9 cellular contexts compared by ENCODE assay signal in genomic region chr20:45341939-45342862, GRCh38. TPM values are rescaled to one million over a fixed set of nuclear protein-coding genes. Genes with fewer than 3 reads are reported as not detected.
DNase-seq lines count a peak whose midpoint lies in the region; ATAC-seq lines count a peak whose summit lies in the region.
"Had no signal": no experiment of that assay in that cellular context is flagged by ENCODE, and none has a peak within 500 bp of the region (broad histone marks: within the 10 kb centered on the region; RNA-seq: fewer than 3 reads in every experiment).

No MANE protein-coding gene starts in this region.

- ATAC-seq in HG02885 (IDR thresholded peaks at IDR 0.05; ENCODE audit: poor library complexity, unreplicated experiment) = no peak
- ATAC-seq in GM18502 (IDR thresholded peaks at IDR 0.05; ENCODE audit: poor library complexity, unreplicated experiment) = no peak
- ATAC-seq: GM12878 had no signal

- peak; percentile 55 for DNase-seq in AG08395 (ENCODE audit: low spot score)
- DNase-seq in NCI-H2029 treated with DMSO at 0.1 percent for 48 hours (lab: John Stamatoyannopoulos, UW) = peak; percentile 83
- DNase-seq in left kidney (ENCODE audit: low read depth, low spot score) = peak; percentile 85
- no peak for DNase-seq in NCI-H1048 (lab: John Stamatoyannopoulos, UW)

- H3K9me3 ChIP-seq in thymus (ENCODE audit: control insufficient read depth) = no peaks in the 10 kb centered on the region

- H3K4me1 ChIP-seq in thymus (ENCODE audit: control insufficient read depth, insufficient read depth, low read length) = no peaks in the 10 kb centered on the region

- H3K27ac ChIP-seq in cingulate gyrus (ENCODE audit: low read depth, low read length) (peak overlapping the region; percentile 60), thymus (ENCODE audit: low read depth) (peak overlapping the region; percentile 32)

- 85% methylated on average over 16 of the region's 16 CpGs for WGBS in thymus

- H3K4me3 ChIP-seq in thymus (ENCODE audit: low read length) = no peak overlapping the region
- H3K4me3 ChIP-seq: GM12878 had no signal

- H3K27me3 ChIP-seq in thymus (ENCODE audit: control insufficient read depth, insufficient read depth) = peaks cover 3% of the 10 kb centered on the region

- H3K36me3 ChIP-seq in thymus (ENCODE audit: control insufficient read depth, insufficient read depth) = no peaks in the 10 kb centered on the region

RNA-seq across cellular contexts. Expression of gene SDC4, which starts 6.0 kb away (rescaled TPM):
- 18.9 TPM for polyA plus RNA-seq in thymus

RNA-seq across cellular contexts. Expression of gene SYS1, which starts 20.8 kb away (rescaled TPM):
- polyA plus RNA-seq in thymus = 19.7 TPM

RNA-seq across cellular contexts. Expression of gene MATN4, which starts 34.1 kb away (rescaled TPM):
- polyA plus RNA-seq in thymus = 0.14 TPM

RNA-seq across cellular contexts. Expression of gene RBPJL, which starts 35.6 kb away (rescaled TPM):
- polyA plus RNA-seq in thymus = 0.07 TPM
- polyA plus RNA-seq: GM12878 had no signal

RNA-seq across cellular contexts. Expression of gene TP53TG5, which starts 35.9 kb away (rescaled TPM):
- polyA plus RNA-seq in thymus = 0.27 TPM
